31 cellular contexts compared by ENCODE assay signal in genomic region chr5:30500513-30500912, GRCh38.
"Had no signal": no experiment of that assay in that cellular context is flagged by ENCODE, and none has a peak within 500 bp of the region (broad histone marks: within the 10 kb centered on the region; RNA-seq: fewer than 3 reads in every experiment).

No MANE protein-coding gene starts in this region.

- H3K79me2 ChIP-seq: parathyroid adenoma had no signal

- H3K9ac ChIP-seq: neural progenitor cell, parathyroid adenoma had no signal

- H3K36me3 ChIP-seq: neural progenitor cell, ovary, spleen, suprapubic skin, tibial artery, transverse colon, upper lobe of right lung, uterus had no signal

- H3K4me3 ChIP-seq: neural progenitor cell, ovary, psoas muscle, skin epidermis, smooth muscle cell, spleen, suprapubic skin, testis, tibial artery, transverse colon, upper lobe of right lung, uterus had no signal

- H3K27me3 ChIP-seq: neural progenitor cell, ovary, spleen, suprapubic skin, testis, tibial artery, transverse colon, upper lobe of right lung, uterus had no signal

- H2AFZ ChIP-seq: neural progenitor cell, parathyroid adenoma had no signal

- H3K36me3 Mint-ChIP-seq: neural progenitor cell; stimulated activated memory B cell treated with anti-CD40 and anti-IgM and Interleukin-4, amounts not matched to agents 10 μg/mL and 1 μg/mL and 100 μg/mL, for 72 hours; type B pancreatic cell had no signal

- H3K27me3 Mint-ChIP-seq: progenitor cell of endocrine pancreas; stimulated activated memory B cell treated with anti-CD40 and anti-IgM and Interleukin-4, amounts not matched to agents 10 μg/mL and 1 μg/mL and 100 μg/mL, for 72 hours; stimulated activated naive CD8-positive, alpha-beta T cell treated with anti-CD3 and anti-CD28 coated beads, Interleukin-15, amount 100 ng/mL, for 72 hours; type B pancreatic cell had no signal

- H3K4me1 Mint-ChIP-seq: natural killer cell; nephron; stimulated activated memory B cell treated with anti-CD40 and anti-IgM and Interleukin-4, amounts not matched to agents 10 μg/mL and 1 μg/mL and 100 μg/mL, for 72 hours; stimulated activated naive CD8-positive, alpha-beta T cell treated with anti-CD3 and anti-CD28 coated beads, Interleukin-15, amount 100 ng/mL, for 72 hours had no signal

- DNase-seq: natural killer cell; occipital lobe; ovary; posterior cingulate gyrus; psoas muscle; right cardiac atrium; spleen; stimulated activated CD4-positive, alpha-beta T cell treated with anti-CD3 and anti-CD28 coated beads, Interleukin-12 subunit alpha, Interleukin-12 subunit beta, amount 100 ng/mL, for 4 hours; stimulated activated CD4-positive, alpha-beta T cell treated with anti-CD3 and anti-CD28 coated beads, Interleukin-1b, Interleukin-23, amount 100 ng/mL, for 48 hours; stimulated activated CD4-positive, alpha-beta T cell treated with anti-CD3 and anti-CD28 coated beads, Interleukin-4, amount 100 ng/mL, for 1 hour; stimulated activated CD4-positive, alpha-beta T cell treated with anti-CD3 and anti-CD28 coated beads, Interleukin-4, amount 100 ng/mL, for 4 hours; stimulated activated CD8-positive, alpha-beta memory T cell treated with anti-CD3 and anti-CD28 coated beads, Interleukin-4, amount 100 ng/mL, for 48 hours; stimulated activated naive CD4-positive, alpha-beta T cell; stimulated activated naive CD8-positive, alpha-beta T cell treated with anti-CD3 and anti-CD28 coated beads, Interleukin-15, amount 100 ng/mL, for 72 hours; stimulated activated naive CD8-positive, alpha-beta T cell treated with anti-CD3 and anti-CD28 coated beads, Interleukin-15, Interleukin-2, amounts not matched to agents 100 U/mL and 50 U/mL, for 24 hours; substantia nigra; testis; tibial artery; transverse colon; upper lobe of right lung; uterus had no signal

- H3K4me1 ChIP-seq: parathyroid adenoma, psoas muscle, spleen, suprapubic skin, testis, tibial artery, transverse colon, upper lobe of right lung, uterus had no signal

- H3K4me3 Mint-ChIP-seq: natural killer cell; nephron; neural progenitor cell; stimulated activated memory B cell treated with anti-CD40 and anti-IgM and Interleukin-4, amounts not matched to agents 10 μg/mL and 1 μg/mL and 100 μg/mL, for 72 hours; stimulated activated naive CD8-positive, alpha-beta T cell treated with anti-CD3 and anti-CD28 coated beads, Interleukin-15, amount 100 ng/mL, for 72 hours; type B pancreatic cell had no signal

- ATAC-seq: natural killer cell; psoas muscle; right cardiac atrium; sciatic nerve; stimulated activated memory B cell treated with anti-CD40 and anti-IgM and Interleukin-4, amounts not matched to agents 10 μg/mL and 1 μg/mL and 100 μg/mL, for 72 hours; stimulated activated naive CD8-positive, alpha-beta T cell treated with anti-CD3 and anti-CD28 coated beads, Interleukin-15, amount 100 ng/mL, for 72 hours; stimulated activated naive CD8-positive, alpha-beta T cell treated with anti-CD3 and anti-CD28 coated beads, Interleukin-15, Interleukin-2, amounts not matched to agents 100 U/mL and 50 U/mL, for 24 hours; upper lobe of right lung had no signal

- H3K4me2 ChIP-seq: neural progenitor cell, smooth muscle cell had no signal

- H3K9me3 Mint-ChIP-seq: type B pancreatic cell had no signal

- H3K27ac Mint-ChIP-seq: natural killer cell; nephron; neural progenitor cell; progenitor cell of endocrine pancreas; stimulated activated memory B cell treated with anti-CD40 and anti-IgM and Interleukin-4, amounts not matched to agents 10 μg/mL and 1 μg/mL and 100 μg/mL, for 72 hours; stimulated activated naive CD8-positive, alpha-beta T cell treated with anti-CD3 and anti-CD28 coated beads, Interleukin-15, amount 100 ng/mL, for 72 hours; type B pancreatic cell had no signal

- H3K9me3 ChIP-seq: ovary, psoas muscle, suprapubic skin, testis, transverse colon, upper lobe of right lung, uterus had no signal

- H3K27ac ChIP-seq: neural progenitor cell, ovary, parathyroid adenoma, psoas muscle, skin epidermis, spleen, suprapubic skin, testis, tibial artery, transverse colon, upper lobe of right lung, uterus had no signal
